1 cellular context compared by ENCODE assay signal in genomic region chr12:70468741-70469140, GRCh38.
TF ChIP-seq lines count a peak whose summit lies in the region.

No MANE protein-coding gene starts in this region.

TF ChIP-seq in HepG2, 621 proteins besides CTCF, POLR2A, EP300 and RAD21 (continued from another document):
- TF ChIP-seq ZNF691 (CRISPR knock-in tag; IDR thresholded peaks at IDR 0.05; ENCODE audit: borderline replicate concordance, low read depth), result no peak
